In genomic region chr10:84938117-84938905, GRCh38 we compare ENCODE assay signal across 18 cellular contexts.
A peak's percentile ranks its signal among the peaks of the same experiment; 100 is the strongest.
DNase-seq lines count a peak whose midpoint lies in the region; ATAC-seq and TF ChIP-seq lines count a peak whose summit lies in the region.
"Had no signal": no experiment of that assay in that cellular context is flagged by ENCODE, and none has a peak within 500 bp of the region (broad histone marks: within the 10 kb centered on the region; RNA-seq: fewer than 3 reads in every experiment).

No MANE protein-coding gene starts in this region.

- intact Hi-C loops in heart left ventricle (cut with DNase I), result loop anchor here in 1 of 10 donors (10.0 kb wide), 1 partner anchor 1436 kb away; no protein-coding TSS in a partner anchor
- intact Hi-C loops in cardiac septum (cut with DNase I), result no loop called here
- intact Hi-C loops in right cardiac atrium (cut with DNase I), result no loop called here
- intact Hi-C loops in spleen (cut with DNase I; ENCODE audit: low total_unique reads), result no loop called here

- DNase-seq in heart left ventricle, result peak in 1 of 5 donors; percentile 34
- DNase-seq in cardiac septum (ENCODE audit: low spot score), result no peak
- DNase-seq in right cardiac atrium, result no peak
- DNase-seq in spleen, result no peak
- DNase-seq in GM23248, result no peak
- DNase-seq in superior temporal gyrus (ENCODE audit: extremely low spot score), result no peak
- DNase-seq: CD8-positive, alpha-beta T cell; HCEC 1CT; IMR-90; NCI-H1417; NCI-H1930; NCI-H510A; NCI-H82; Peyer's patch; SHP77; T-helper 1 cell had no signal

- H3K9me2 ChIP-seq in Loucy (replicated peaks; ENCODE audit: low read depth, low read length) (no peaks in the 10 kb centered on the region), GM23248 (ENCODE audit: insufficient read depth) (no peaks in the 10 kb centered on the region)

- H3K4me3 ChIP-seq in heart left ventricle, result no peak overlapping the region
- H3K4me3 ChIP-seq in Loucy (ENCODE audit: low read length, poor library complexity, severe bottlenecking), result no peak overlapping the region
- no peak overlapping the region for H3K4me3 ChIP-seq in right cardiac atrium (ENCODE audit: low read length)
- H3K4me3 ChIP-seq in spleen, result no peak overlapping the region
- H3K4me3 ChIP-seq in GM23248, result no peak overlapping the region
- H3K4me3 ChIP-seq: Peyer's patch had no signal

- H4K20me1 ChIP-seq in Loucy (ENCODE audit: insufficient read depth, low read length, poor library complexity, severe bottlenecking), result no peaks in the 10 kb centered on the region
- no peaks in the 10 kb centered on the region for H4K20me1 ChIP-seq in GM23248 (ENCODE audit: insufficient read depth)

- H3K9me3 ChIP-seq in heart left ventricle (no peaks in the 10 kb centered on the region), Loucy (ENCODE audit: insufficient read depth, low read depth, low read length) (no peaks in the 10 kb centered on the region), right cardiac atrium (ENCODE audit: control insufficient read depth, low read length) (no peaks in the 10 kb centered on the region), spleen (no peaks in the 10 kb centered on the region), GM23248 (ENCODE audit: low read depth) (no peaks in the 10 kb centered on the region)
- H3K9me3 ChIP-seq: Peyer's patch had no signal

- H3K4me1 ChIP-seq in heart left ventricle (peaks cover 0 to 10% (median 0%) of the 10 kb centered on the region in 12 donors), Loucy (ENCODE audit: insufficient read depth, low read length, poor library complexity, severe bottlenecking) (no peaks in the 10 kb centered on the region), right cardiac atrium (ENCODE audit: control insufficient read depth, insufficient read depth, low read length) (no peaks in the 10 kb centered on the region), spleen (no peaks in the 10 kb centered on the region), GM23248 (ENCODE audit: insufficient read depth) (no peaks in the 10 kb centered on the region)
- H3K4me1 ChIP-seq: Peyer's patch had no signal

- no peak for TF ChIP-seq POLR2A in heart left ventricle (IDR thresholded peaks at IDR 0.05)
- no peak for TF ChIP-seq POLR2A in spleen (IDR thresholded peaks at IDR 0.05)

- TF ChIP-seq CTCF in heart left ventricle (IDR thresholded peaks at IDR 0.05), result no peak
- TF ChIP-seq CTCF in Loucy (conservative IDR thresholded peaks at IDR 0.05; ENCODE audit: low read length), result no peak
- no peak for TF ChIP-seq CTCF in spleen (IDR thresholded peaks at IDR 0.05 in 8 of 11, conservative IDR thresholded peaks at IDR 0.05 in 3 of 11)

- no peak overlapping the region for H3K27ac ChIP-seq in heart left ventricle
- no peak overlapping the region for H3K27ac ChIP-seq in right cardiac atrium (ENCODE audit: low read length)
- no peak overlapping the region for H3K27ac ChIP-seq in spleen
- no peak overlapping the region for H3K27ac ChIP-seq in GM23248
- H3K27ac ChIP-seq: Peyer's patch had no signal

- peak; percentile 52 to 83 (median 74) for ATAC-seq in heart left ventricle
- ATAC-seq in right cardiac atrium, result peak; percentile 50 to 75
- ATAC-seq: CD8-positive, alpha-beta T cell; SK-N-SH treated with all-trans-retinoic acid at 6 μM for 48 hours had no signal

- no peaks in the 10 kb centered on the region for H3K79me2 ChIP-seq in Loucy (ENCODE audit: insufficient read depth, low read length)
- no peaks in the 10 kb centered on the region for H3K79me2 ChIP-seq in GM23248 (ENCODE audit: insufficient read depth)

- H3K4me2 ChIP-seq in Loucy (ENCODE audit: low read depth, low read length, poor library complexity, severe bottlenecking) (peak overlapping the region; percentile 15), GM23248 (ENCODE audit: unreplicated experiment) (no peak overlapping the region)

- in situ Hi-C loops in GM23248 (cut with MboI), result no loop called here

- H3F3A ChIP-seq in Loucy (ENCODE audit: low read depth) (no peaks in the 10 kb centered on the region), GM23248 (ENCODE audit: insufficient read depth) (no peaks in the 10 kb centered on the region)

- H2AFZ ChIP-seq in Loucy (ENCODE audit: low read length) (no peak overlapping the region), GM23248 (no peak overlapping the region)

- H3K9ac ChIP-seq in Loucy (ENCODE audit: low read depth, low read length, poor library complexity, severe bottlenecking), result no peak overlapping the region
- H3K9ac ChIP-seq in GM23248, result no peak overlapping the region

- H3K36me3 ChIP-seq in heart left ventricle (no peaks in the 10 kb centered on the region), Loucy (ENCODE audit: insufficient read depth, low read length) (no peaks in the 10 kb centered on the region), spleen (no peaks in the 10 kb centered on the region), GM23248 (ENCODE audit: low read depth) (no peaks in the 10 kb centered on the region)
- H3K36me3 ChIP-seq: Peyer's patch had no signal

- no peaks in the 10 kb centered on the region for H3K27me3 ChIP-seq in heart left ventricle
- H3K27me3 ChIP-seq in Loucy (ENCODE audit: insufficient read depth, low read length, poor library complexity, severe bottlenecking), result no peaks in the 10 kb centered on the region
- H3K27me3 ChIP-seq in right cardiac atrium (ENCODE audit: control insufficient read depth, insufficient read depth), result no peaks in the 10 kb centered on the region
- H3K27me3 ChIP-seq in spleen (replicated peaks in 1 of 7), result no peaks in the 10 kb centered on the region
- no peaks in the 10 kb centered on the region for H3K27me3 ChIP-seq in GM23248 (replicated peaks; ENCODE audit: insufficient read depth)
- H3K27me3 ChIP-seq: Peyer's patch had no signal

- whole genome bisulfite sequencing in heart left ventricle, 4 donors, result 32 to 55% (median 39%) methylated on average over 4 of the region's 4 CpGs
- 40% methylated on average over 4 of the region's 4 CpGs for WGBS in right cardiac atrium
- WGBS in spleen, 5 donors, result 63 to 91% (median 84%) methylated on average over 4 of the region's 4 CpGs
- WGBS in GM23248 (ENCODE audit: low coverage in 1 of 2, low lambda C conversion rate in 2 of 2, missing lambda C conversion rate in 2 of 2), 2 experiments, result 33 to 34% methylated on average over 4 of the region's 4 CpGs
